ENCODE assay signal across 22 cellular contexts in the genomic region with DNA sequence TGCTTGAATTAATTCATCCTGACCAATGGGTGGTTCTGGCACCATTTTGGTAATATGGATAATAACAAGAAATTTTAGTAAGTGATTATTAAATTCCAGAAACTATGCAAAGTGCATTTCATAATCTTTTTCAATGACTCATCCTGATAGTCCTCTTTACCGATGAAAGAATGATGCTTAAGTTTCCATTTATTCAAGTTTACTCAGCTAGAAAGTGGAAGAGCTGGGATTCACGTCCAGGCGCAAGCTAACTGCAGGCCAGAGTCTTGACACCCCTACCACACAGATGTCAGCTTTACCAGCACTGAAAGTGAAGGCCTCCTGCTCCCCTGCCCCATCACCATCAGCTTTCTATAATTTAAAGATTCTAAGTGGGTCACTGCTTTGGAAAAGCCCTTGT.
DNase-seq lines count a peak whose midpoint lies in the region; ATAC-seq and TF ChIP-seq lines count a peak whose summit lies in the region.
"Had no signal": no experiment of that assay in that cellular context is flagged by ENCODE, and none has a peak within 500 bp of the region (broad histone marks: within the 10 kb centered on the region; RNA-seq: fewer than 3 reads in every experiment).

No MANE protein-coding gene starts in this region.

- H3K4me1 Mint-ChIP-seq in activated T-helper 17 cell treated with anti-CD3 and anti-CD28 coated beads, Interleukin-2, amount 50 U/mL, for 72 hours: no peaks in the 10 kb centered on the region
- H3K4me1 Mint-ChIP-seq: IgD-negative memory B cell; memory B cell; stimulated activated naive CD8-positive, alpha-beta T cell treated with anti-CD3 and anti-CD28 coated beads, Interleukin-15, amount 100 ng/mL, for 72 hours; T-helper 17 cell had no signal

- H3K27ac Mint-ChIP-seq in activated T-helper 17 cell treated with anti-CD3 and anti-CD28 coated beads, Interleukin-2, amount 50 U/mL, for 72 hours: no peak overlapping the region
- H3K27ac Mint-ChIP-seq: IgD-negative memory B cell; memory B cell; stimulated activated naive CD8-positive, alpha-beta T cell treated with anti-CD3 and anti-CD28 coated beads, Interleukin-15, amount 100 ng/mL, for 72 hours; T-helper 17 cell had no signal

- H3K36me3 Mint-ChIP-seq in activated T-helper 17 cell treated with anti-CD3 and anti-CD28 coated beads, Interleukin-2, amount 50 U/mL, for 72 hours (ENCODE audit: low read depth): no peaks in the 10 kb centered on the region
- H3K36me3 Mint-ChIP-seq: IgD-negative memory B cell, memory B cell had no signal

- DNase-seq in HCEC 1CT (peak; percentile 27), hepatocyte (ENCODE audit: low spot score) (no peak), smooth muscle cell (lab: John Stamatoyannopoulos, UW; ENCODE audit: unreplicated experiment) (no peak), hippocampal formation (lab: John Stamatoyannopoulos, UW) (no peak)
- no peak for DNase-seq in activated CD4-positive, CD25-positive, alpha-beta regulatory T cell treated with anti-CD3 and anti-CD28 coated beads, Interleukin-2, amount 50 U/mL, for 72 hours
- DNase-seq: activated CD4-positive, alpha-beta T cell treated with anti-CD3 and anti-CD28 coated beads, Interleukin-2, amount 50 U/mL, for 4 hours; activated CD8-positive, alpha-beta memory T cell treated with anti-CD3 and anti-CD28 coated beads, Interleukin-2, amount 50 U/mL, for 4 hours; activated naive CD4-positive, alpha-beta T cell treated with Interleukin-2 at 50 U/mL for 16 hours; body of pancreas; cerebellar nuclear complex; NCI-H146; NCI-H446; stimulated activated naive CD8-positive, alpha-beta T cell treated with anti-CD3 and anti-CD28 coated beads, Interleukin-15, amount 100 ng/mL, for 72 hours; T-helper 17 cell had no signal

- H4K20me1 ChIP-seq in hepatocyte (ENCODE audit: insufficient read depth, poor library complexity, severe bottlenecking) (no peaks in the 10 kb centered on the region), smooth muscle cell (ENCODE audit: low read depth) (no peaks in the 10 kb centered on the region)

- H3K36me3 ChIP-seq in hepatocyte (replicated peaks; ENCODE audit: insufficient read depth, low read depth): no peaks in the 10 kb centered on the region
- no peaks in the 10 kb centered on the region for H3K36me3 ChIP-seq in smooth muscle cell (ENCODE audit: low read depth)
- H3K36me3 ChIP-seq: vagina had no signal

- no peak overlapping the region for H3K9ac ChIP-seq in smooth muscle cell (ENCODE audit: low read depth)
- H3K9ac ChIP-seq: BLaER1 had no signal

- H3K27me3 Mint-ChIP-seq in activated T-helper 17 cell treated with anti-CD3 and anti-CD28 coated beads, Interleukin-2, amount 50 U/mL, for 72 hours: no peaks in the 10 kb centered on the region
- H3K27me3 Mint-ChIP-seq: IgD-negative memory B cell; memory B cell; stimulated activated naive CD8-positive, alpha-beta T cell treated with anti-CD3 and anti-CD28 coated beads, Interleukin-15, amount 100 ng/mL, for 72 hours; T-helper 17 cell had no signal

- H3F3A ChIP-seq in smooth muscle cell (ENCODE audit: low read depth): peaks cover 6% of the 10 kb centered on the region

- H3K9me3 Mint-ChIP-seq in activated T-helper 17 cell treated with anti-CD3 and anti-CD28 coated beads, Interleukin-2, amount 50 U/mL, for 72 hours: no peaks in the 10 kb centered on the region
- H3K9me3 Mint-ChIP-seq: IgD-negative memory B cell had no signal

- no peak overlapping the region for H3K4me3 Mint-ChIP-seq in activated T-helper 17 cell treated with anti-CD3 and anti-CD28 coated beads, Interleukin-2, amount 50 U/mL, for 72 hours
- H3K4me3 Mint-ChIP-seq: IgD-negative memory B cell; memory B cell; stimulated activated naive CD8-positive, alpha-beta T cell treated with anti-CD3 and anti-CD28 coated beads, Interleukin-15, amount 100 ng/mL, for 72 hours; T-helper 17 cell had no signal

- peak overlapping the region; percentile 53 for H3K27ac ChIP-seq in hepatocyte
- H3K27ac ChIP-seq in smooth muscle cell (ENCODE audit: low read depth): peak overlapping the region; percentile 60
- H3K27ac ChIP-seq: BLaER1, body of pancreas, vagina had no signal

- TF ChIP-seq CTCF in hepatocyte (IDR thresholded peaks at IDR 0.05; ENCODE audit: poor library complexity) (no peak), smooth muscle cell (IDR thresholded peaks at IDR 0.05; ENCODE audit: borderline replicate concordance, insufficient read depth, poor library complexity, severe bottlenecking) (no peak)

- no peaks in the 10 kb centered on the region for H3K9me2 ChIP-seq in hepatocyte (replicated peaks; ENCODE audit: insufficient read depth)

- no peaks in the 10 kb centered on the region for H3K27me3 ChIP-seq in hepatocyte
- H3K27me3 ChIP-seq in smooth muscle cell (ENCODE audit: low read depth): no peaks in the 10 kb centered on the region
- H3K27me3 ChIP-seq: BLaER1, body of pancreas, vagina had no signal

- H3K4me2 ChIP-seq in hepatocyte: peak overlapping the region; percentile 60
- H3K4me2 ChIP-seq in smooth muscle cell: peak overlapping the region; percentile 79
- H3K4me2 ChIP-seq: BLaER1 had no signal

- ATAC-seq in activated T-helper 17 cell treated with anti-CD3 and anti-CD28 coated beads, Interleukin-2, amount 50 U/mL, for 72 hours (replicated peaks): peak; percentile 40
- no peak for ATAC-seq in GM19324 (IDR thresholded peaks at IDR 0.05; ENCODE audit: low FRiP score, unreplicated experiment)
- ATAC-seq: body of pancreas; left colon; right cardiac atrium; stimulated activated naive CD8-positive, alpha-beta T cell treated with anti-CD3 and anti-CD28 coated beads, Interleukin-15, amount 100 ng/mL, for 72 hours; T-helper 17 cell had no signal

- H3K79me2 ChIP-seq in hepatocyte: no peaks in the 10 kb centered on the region
- no peaks in the 10 kb centered on the region for H3K79me2 ChIP-seq in smooth muscle cell (ENCODE audit: low read depth)

- H3K4me3 ChIP-seq in hepatocyte (no peak overlapping the region), smooth muscle cell (no peak overlapping the region)
- H3K4me3 ChIP-seq: BLaER1, body of pancreas, vagina had no signal

- H3K9me3 ChIP-seq in hepatocyte (ENCODE audit: low read depth) (no peaks in the 10 kb centered on the region), smooth muscle cell (replicated peaks; ENCODE audit: low read depth) (no peaks in the 10 kb centered on the region)
- H3K9me3 ChIP-seq: BLaER1, body of pancreas, vagina had no signal

- peaks cover 7% of the 10 kb centered on the region for H3K4me1 ChIP-seq in hepatocyte (ENCODE audit: insufficient read depth)
- H3K4me1 ChIP-seq in smooth muscle cell (ENCODE audit: low read depth): peaks cover 11% of the 10 kb centered on the region
- H3K4me1 ChIP-seq: BLaER1 had no signal

- WGBS in hepatocyte (ENCODE audit: low lambda C conversion rate, missing lambda C conversion rate): 89% methylated on average over 3 of the region's 3 CpGs
- WGBS in smooth muscle cell (ENCODE audit: low lambda C conversion rate): 33% methylated on average over 3 of the region's 3 CpGs

- H2AFZ ChIP-seq in hepatocyte (no peak overlapping the region), smooth muscle cell (ENCODE audit: low read depth) (peak overlapping the region; percentile 90)
